ENCODE assay signal across 7 cellular contexts in the genomic region with DNA sequence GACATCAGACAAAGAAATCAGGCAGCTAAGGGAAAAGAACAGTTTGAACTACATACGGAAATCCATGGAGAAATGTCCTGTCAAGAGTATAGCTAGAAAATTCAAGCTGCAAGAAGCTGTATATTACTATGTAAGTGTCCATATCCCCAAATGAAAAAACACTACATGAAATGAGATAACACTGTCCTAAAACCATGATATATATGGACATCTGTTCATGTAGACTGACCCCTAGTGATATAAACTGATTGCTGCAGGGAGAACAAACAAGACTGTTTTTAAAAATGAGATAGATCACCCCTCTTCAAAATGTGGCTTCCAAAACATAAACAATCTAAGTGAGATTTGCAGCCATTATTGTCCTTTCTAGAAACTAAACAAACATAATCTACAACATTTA.
DNase-seq lines count a peak whose midpoint lies in the region; ATAC-seq and TF ChIP-seq lines count a peak whose summit lies in the region.

No MANE protein-coding gene starts in this region.

- H3K9me3 Mint-ChIP-seq in chondrocyte (ENCODE audit: low read depth), result peaks cover 2% of the 10 kb centered on the region

- H3K36me3 ChIP-seq in psoas muscle (ENCODE audit: insufficient read depth in 1 of 2, low read depth in 1 of 2), result no peaks in the 10 kb centered on the region
- H3K36me3 ChIP-seq in spleen, result no peaks in the 10 kb centered on the region

- H3K27me3 Mint-ChIP-seq in chondrocyte (ENCODE audit: low read depth), result peaks cover 9% of the 10 kb centered on the region

- H3K27me3 ChIP-seq in psoas muscle (ENCODE audit: insufficient read depth in 3 of 3, low read length in 2 of 3) (no peaks in the 10 kb centered on the region), spleen (replicated peaks in 1 of 7) (no peaks in the 10 kb centered on the region)

- H3K36me3 Mint-ChIP-seq in chondrocyte (ENCODE audit: low read depth), result no peaks in the 10 kb centered on the region

- H3K9me3 ChIP-seq in psoas muscle (no peaks in the 10 kb centered on the region), spleen (no peaks in the 10 kb centered on the region)

- H3K27ac ChIP-seq in psoas muscle (no peak overlapping the region), spleen (no peak overlapping the region)

- H3K4me1 ChIP-seq in psoas muscle (no peaks in the 10 kb centered on the region), spleen (peaks cover 0 to 5% (median 0%) of the 10 kb centered on the region in 6 donors)

- intact Hi-C loops in psoas muscle (cut with DNase I), result no loop called here
- intact Hi-C loops in spleen (cut with DNase I; ENCODE audit: low total_unique reads), result no loop called here

- no peak overlapping the region for H3K4me3 Mint-ChIP-seq in chondrocyte (ENCODE audit: unreplicated experiment)

- DNase-seq in NCI-H146 treated with DMSO at 0.1 percent for 48 hours (lab: John Stamatoyannopoulos, UW; ENCODE audit: unreplicated experiment) (peak; percentile 12), chondrocyte (ENCODE audit: low spot score) (no peak), psoas muscle (no peak), activated T-cell treated with anti-CD3 and anti-CD28 coated beads for 4 hours (no peak), dermis blood vessel endothelial cell (no peak), spleen (no peak)

- peaks cover 8% of the 10 kb centered on the region for H3K4me1 Mint-ChIP-seq in chondrocyte (ENCODE audit: low read depth)

- H3K27ac Mint-ChIP-seq in chondrocyte (ENCODE audit: unreplicated experiment), result no peak overlapping the region

- H3K4me3 ChIP-seq in psoas muscle (no peak overlapping the region), spleen (no peak overlapping the region)

- WGBS in psoas muscle, 3 donors, result 70 to 76% (median 75%) methylated on average over 1 of the region's 1 CpG
- 68 to 86% (median 72%) methylated on average over 1 of the region's 1 CpG for WGBS in spleen, 5 donors

- no peak for TF ChIP-seq POLR2A in spleen (IDR thresholded peaks at IDR 0.05)

- peak; percentile 90 for TF ChIP-seq CTCF in chondrocyte (IDR thresholded peaks at IDR 0.05)
- peak; percentile 28 for TF ChIP-seq CTCF in psoas muscle (IDR thresholded peaks at IDR 0.05)
- peak in 1 of 11 experiments; percentile 15 for TF ChIP-seq CTCF in spleen (IDR thresholded peaks at IDR 0.05 in 8 of 11, conservative IDR thresholded peaks at IDR 0.05 in 3 of 11)

- ATAC-seq in GM18858 (IDR thresholded peaks at IDR 0.05; ENCODE audit: unreplicated experiment) (peak; percentile 47), psoas muscle (no peak)
